In genomic region chr11:86785576-86785975, GRCh38 we compare ENCODE assay signal across 24 cellular contexts. TPM values are rescaled to one million over a fixed set of nuclear protein-coding genes. Genes with fewer than 3 reads are reported as not detected.
DNase-seq lines count a peak whose midpoint lies in the region; ATAC-seq and TF ChIP-seq lines count a peak whose summit lies in the region.
"Had no signal": no experiment of that assay in that cellular context is flagged by ENCODE, and none has a peak within 500 bp of the region (broad histone marks: within the 10 kb centered on the region; RNA-seq: fewer than 3 reads in every experiment).

No MANE protein-coding gene starts in this region.

- no peaks in the 10 kb centered on the region for H3K27me3 ChIP-seq in GM23338 (ENCODE audit: insufficient read depth)
- no peaks in the 10 kb centered on the region for H3K27me3 ChIP-seq in left ventricle myocardium inferior (ENCODE audit: low read depth)
- H3K27me3 ChIP-seq in esophagus muscularis mucosa: no peaks in the 10 kb centered on the region

- no peaks in the 10 kb centered on the region for H4K20me1 ChIP-seq in GM23338 (replicated peaks; ENCODE audit: insufficient read depth)

- H3K4me1 Mint-ChIP-seq in HFFc6 (ENCODE audit: low read depth) (peaks cover 45% of the 10 kb centered on the region), chondrocyte (ENCODE audit: low read depth) (peaks cover 39% of the 10 kb centered on the region), osteocyte (ENCODE audit: unreplicated experiment) (peaks cover 20% of the 10 kb centered on the region), GM23338 (no peaks in the 10 kb centered on the region; the same call in 2 of the 3 replicates)
- H3K4me1 Mint-ChIP-seq: IgD-negative memory B cell had no signal

- H3K9me2 ChIP-seq in GM23338 (ENCODE audit: insufficient read depth): 0 out of 2 replicates have a peak, but pooled peaks cover 3% of the 10 kb centered on the region

- H2AFZ ChIP-seq in GM23338: no peak overlapping the region

- no peak overlapping the region for H3K4me3 ChIP-seq in AG10803 (ENCODE audit: low read length)
- H3K4me3 ChIP-seq in GM23338: no peak overlapping the region
- H3K4me3 ChIP-seq in left ventricle myocardium inferior: no peak overlapping the region
- no peak overlapping the region for H3K4me3 ChIP-seq in esophagus muscularis mucosa
- H3K4me3 ChIP-seq: SK-N-MC had no signal

- H3K27ac ChIP-seq in GM23338 (ENCODE audit: low read depth) (no peak overlapping the region), left ventricle myocardium inferior (replicated peaks) (no peak overlapping the region), esophagus muscularis mucosa (replicated peaks in 1 of 4) (no peak overlapping the region)
- H3K27ac ChIP-seq: SK-N-MC had no signal

- no peaks in the 10 kb centered on the region for H3K9me3 ChIP-seq in left ventricle myocardium inferior (replicated peaks)
- no peaks in the 10 kb centered on the region for H3K9me3 ChIP-seq in esophagus muscularis mucosa

- no peaks in the 10 kb centered on the region for H3K36me3 Mint-ChIP-seq in HFFc6 (ENCODE audit: low read depth)
- H3K36me3 Mint-ChIP-seq in chondrocyte (ENCODE audit: low read depth): no peaks in the 10 kb centered on the region
- H3K36me3 Mint-ChIP-seq in osteocyte (ENCODE audit: unreplicated experiment): no peaks in the 10 kb centered on the region
- no peaks in the 10 kb centered on the region for H3K36me3 Mint-ChIP-seq in GM23338 (ENCODE audit: low read depth)

- TF ChIP-seq CTCF in AG10803 (conservative IDR thresholded peaks at IDR 0.05; ENCODE audit: low read length) (no peak), HFFc6 (IDR thresholded peaks at IDR 0.05) (no peak), chondrocyte (IDR thresholded peaks at IDR 0.05) (no peak), osteocyte (IDR thresholded peaks at IDR 0.05) (no peak), GM23338 (conservative IDR thresholded peaks at IDR 0.05; ENCODE audit: low read depth in 2 of 2) (no peak), left ventricle myocardium inferior (IDR thresholded peaks at IDR 0.05; ENCODE audit: borderline replicate concordance) (no peak), esophagus muscularis mucosa (IDR thresholded peaks at IDR 0.05) (no peak)

- no peaks in the 10 kb centered on the region for H3K79me2 ChIP-seq in GM23338 (replicated peaks; ENCODE audit: insufficient read depth)

- WGBS in esophagus muscularis mucosa: 97% methylated on average over 3 of the region's 3 CpGs

- no peaks in the 10 kb centered on the region for H3K9me3 Mint-ChIP-seq in HFFc6
- no peaks in the 10 kb centered on the region for H3K9me3 Mint-ChIP-seq in chondrocyte (ENCODE audit: low read depth)
- H3K9me3 Mint-ChIP-seq in osteocyte (ENCODE audit: unreplicated experiment): no peaks in the 10 kb centered on the region
- no peaks in the 10 kb centered on the region for H3K9me3 Mint-ChIP-seq in GM23338
- H3K9me3 Mint-ChIP-seq: CD4-positive, alpha-beta T cell had no signal

- no peaks in the 10 kb centered on the region for H3F3A ChIP-seq in GM23338 (replicated peaks; ENCODE audit: low read depth)

- H3K27ac Mint-ChIP-seq in HFFc6 (peak overlapping the region; percentile 65), chondrocyte (ENCODE audit: unreplicated experiment) (peak overlapping the region; percentile 88), osteocyte (ENCODE audit: unreplicated experiment) (peak overlapping the region; percentile 3), GM23338 (no peak overlapping the region)
- H3K27ac Mint-ChIP-seq: CD4-positive, alpha-beta T cell; IgD-negative memory B cell had no signal

- H3K4me3 Mint-ChIP-seq in HFFc6 (peak overlapping the region; percentile 9; the same call in 1 of the 2 replicates), chondrocyte (ENCODE audit: unreplicated experiment) (no peak overlapping the region), osteocyte (ENCODE audit: unreplicated experiment) (no peak overlapping the region), GM23338 (no peak overlapping the region)
- H3K4me3 Mint-ChIP-seq: CD4-positive, alpha-beta T cell; IgD-negative memory B cell had no signal

- no peaks in the 10 kb centered on the region for H3K36me3 ChIP-seq in GM23338 (ENCODE audit: insufficient read depth)
- H3K36me3 ChIP-seq in left ventricle myocardium inferior: no peaks in the 10 kb centered on the region
- no peaks in the 10 kb centered on the region for H3K36me3 ChIP-seq in esophagus muscularis mucosa

- TF ChIP-seq EP300 in esophagus muscularis mucosa (IDR thresholded peaks at IDR 0.05): no peak

- H3K4me1 ChIP-seq in GM23338 (ENCODE audit: insufficient read depth) (no peaks in the 10 kb centered on the region), left ventricle myocardium inferior (no peaks in the 10 kb centered on the region), esophagus muscularis mucosa (no peaks in the 10 kb centered on the region)

- ATAC-seq in GM23338 (no peak), HG02852 (IDR thresholded peaks at IDR 0.05; ENCODE audit: unreplicated experiment) (no peak)

- no peak for TF ChIP-seq POLR2A in esophagus muscularis mucosa (IDR thresholded peaks at IDR 0.05; ENCODE audit: low read depth)

- DNase-seq in AG10803 (ENCODE audit: low read depth): peak; percentile 72
- DNase-seq in HFFc6: peak; percentile 37
- DNase-seq in chondrocyte (ENCODE audit: low spot score): no peak
- DNase-seq in osteocyte (ENCODE audit: extremely low spot score, unreplicated experiment): no peak
- no peak for DNase-seq in GM23338 (ENCODE audit: low spot score)
- DNase-seq in left ventricle myocardium inferior: no peak
- DNase-seq in esophagus muscularis mucosa (ENCODE audit: extremely low spot score): no peak
- DNase-seq: 8988T; CD4-positive, alpha-beta T cell; DMS153; H7; Kasumi-1; MM.1S; NCI-H1092; NCI-H1436 treated with DMSO at 0.1 percent for 48 hours; NCI-H2029 treated with DMSO at 0.1 percent for 48 hours; NCI-H2171 treated with DMSO at 0.1 percent for 48 hours; NCI-H446 treated with DMSO at 0.1 percent for 48 hours; NCI-H69; NK-92 treated with Interleukin-12 subunit alpha and Interleukin-12 subunit beta, amount 100 ng/mL, for 24 hours; SHP77 had no signal

- H3K27me3 Mint-ChIP-seq in HFFc6 (ENCODE audit: insufficient read depth): no peaks in the 10 kb centered on the region; the same call in 1 of the 2 replicates
- no peaks in the 10 kb centered on the region for H3K27me3 Mint-ChIP-seq in chondrocyte (ENCODE audit: low read depth)
- H3K27me3 Mint-ChIP-seq in osteocyte (ENCODE audit: unreplicated experiment): no peaks in the 10 kb centered on the region
- peaks cover 2% of the 10 kb centered on the region for H3K27me3 Mint-ChIP-seq in GM23338 (ENCODE audit: insufficient read depth, low read depth, poor library complexity)

- no peak overlapping the region for H3K4me2 ChIP-seq in GM23338

- intact Hi-C loops in left ventricle myocardium inferior (cut with micrococcal nuclease): no loop called here
- intact Hi-C loops in esophagus muscularis mucosa (cut with DNase I): no loop called here

TF ChIP-seq in GM23338, 12 proteins besides CTCF, POLR2A, EP300 and RAD21 (continues in another document):
- no peak for TF ChIP-seq JUNB (IDR thresholded peaks at IDR 0.05; ENCODE audit: unreplicated experiment)
- no peak for TF ChIP-seq NANOG (IDR thresholded peaks at IDR 0.05; ENCODE audit: borderline replicate concordance)

RNA-seq across cellular contexts. Expression of gene PRSS23, which starts 14.8 kb away (rescaled TPM):
- 100 to 1,000 TPM; 192 to 356 (median 243) TPM for total RNA-seq in HFFc6 (2021; fragmentation: NEBNext Ultra II Directional; extraction: Animal tissue kit (Norgen Biotek cat#: 25700))
- total RNA-seq in chondrocyte: 464 to 742 TPM (median 737 TPM) in 3 replicates
- 545 and 556 TPM in 2 replicates for total RNA-seq in osteocyte
- total RNA-seq in GM23338 (2014; rRNA removed; shearing (Covaris generic)): 4.7 and 9.6 TPM in 2 replicates
- polyA plus RNA-seq in GM23338 (2016; fragmentation: Nextera tagmentation; extraction: Ambion mirVana): 2.1 and 3.9 TPM in 2 replicates
- total RNA-seq in left ventricle myocardium inferior: 6.5 TPM
- 10 to 100 TPM; 33.4 to 68.8 (median 46.4) TPM for total RNA-seq in esophagus muscularis mucosa

Comparison
In these comparisons a context has a peak if more than half of its experiments do, and no peak if none do; other contexts are left out.
1. DNase-seq: peak in AG10803 (single experiment) and HFFc6 (single experiment); none in chondrocyte (single experiment), osteocyte (single experiment), GM23338 (single experiment), left ventricle myocardium inferior (single experiment) and esophagus muscularis mucosa (single experiment).